ENCODE assay signal across 25 cellular contexts in the genomic region with DNA sequence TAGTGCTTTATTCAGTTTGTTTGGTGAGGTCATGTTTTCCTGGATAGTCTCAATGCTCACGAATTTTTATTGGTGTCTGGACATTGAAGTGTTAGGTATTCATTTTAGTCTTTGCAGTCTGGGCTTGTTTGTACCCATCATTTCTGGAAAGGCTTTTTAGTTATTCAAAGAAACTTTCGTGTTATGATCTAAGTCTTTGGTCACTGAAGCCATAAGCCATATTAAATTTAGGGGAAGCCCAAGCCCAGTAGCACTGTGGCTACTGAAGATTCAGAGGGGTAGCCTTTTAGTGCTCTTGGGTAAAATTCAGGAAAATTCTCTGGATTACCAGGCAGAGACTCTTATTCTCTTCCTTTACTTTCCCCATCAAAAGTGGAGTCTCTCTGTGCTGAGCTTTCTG. TPM values are rescaled to one million over a fixed set of nuclear protein-coding genes. Genes with fewer than 3 reads are reported as not detected.
"Had no signal": no experiment of that assay in that cellular context is flagged by ENCODE, and none has a peak within 500 bp of the region (broad histone marks: within the 10 kb centered on the region; RNA-seq: fewer than 3 reads in every experiment).

No MANE protein-coding gene starts in this region.

- DNase-seq: dermis blood vessel endothelial cell; dorsolateral prefrontal cortex; effector CD4-positive, alpha-beta T cell; effector memory CD4-positive, alpha-beta T cell; foreskin fibroblast; foreskin melanocyte; gastrocnemius medialis; glutamatergic neuron; head of caudate nucleus; heart right ventricle; hippocampal formation; left cardiac atrium; left lung; left ventricle myocardium superior; mesenchymal stem cell; mucosa of descending colon; naive B cell had no signal

- H3K9me3 ChIP-seq: esophagus muscularis mucosa, gastrocnemius medialis, heart right ventricle, lower lobe of right lung, mucosa of descending colon had no signal

- H3K4me3 ChIP-seq: coronary artery, dorsolateral prefrontal cortex, esophagus muscularis mucosa, gastrocnemius medialis, heart right ventricle, left lung, lower lobe of right lung, mucosa of descending colon had no signal

- H3K27ac ChIP-seq: coronary artery, dorsolateral prefrontal cortex, esophagus muscularis mucosa, gastrocnemius medialis, heart right ventricle, left lung, lower lobe of right lung had no signal

- H3K36me3 ChIP-seq: esophagus muscularis mucosa, gastrocnemius medialis, heart right ventricle, left lung, lower lobe of right lung had no signal

- H3K4me1 ChIP-seq: esophagus muscularis mucosa, gastrocnemius medialis, heart right ventricle, left lung, lower lobe of right lung had no signal

- ATAC-seq: gastrocnemius medialis, heart right ventricle, left cardiac atrium, left ventricle myocardium superior, lower lobe of right lung, mucosa of descending colon had no signal

- H3K27me3 ChIP-seq: dorsolateral prefrontal cortex, esophagus muscularis mucosa, gastrocnemius medialis, heart right ventricle, left lung had no signal

RNA-seq across cellular contexts. Expression of a gene that starts 56.2 kb away (rescaled TPM):
- total RNA-seq: dermis blood vessel endothelial cell, endothelial cell of umbilical vein, glomerular endothelial cell, left lung, lower leg skin, lower lobe of right lung, lung microvascular endothelial cell, mesenteric fat pad had no signal
